1 cellular context compared by ENCODE assay signal in genomic region chr14:63641473-63642228, GRCh38.
TF ChIP-seq lines count a peak whose summit lies in the region.

Gene WDR89 (minus strand): TSS chr14:63641871. CDS start chr14:63599942, 41,929 bp downstream.

TF ChIP-seq in SK-N-SH, 30 proteins besides CTCF, POLR2A, EP300 and RAD21 (continued from another document):
- TF ChIP-seq USF2 (IDR thresholded peaks at IDR 0.05; ENCODE audit: borderline replicate concordance, low read depth, low read length) (no peak), USF1 (IDR thresholded peaks at IDR 0.05; ENCODE audit: borderline replicate concordance, low read depth) (peak; percentile 56; the same call in 1 of the 2 replicates), MXI1 (IDR thresholded peaks at IDR 0.05; ENCODE audit: low read depth, low read length) (peak; percentile 97), ZBTB33 (IDR thresholded peaks at IDR 0.05; ENCODE audit: borderline replicate concordance, low read depth) (peak; percentile 86; the same call in 1 of the 2 replicates), FOXM1 (IDR thresholded peaks at IDR 0.05; ENCODE audit: low read depth) (no peak), FOSL2 (IDR thresholded peaks at IDR 0.05; ENCODE audit: borderline replicate concordance, low read depth) (no peak), MEF2A (IDR thresholded peaks at IDR 0.05; ENCODE audit: borderline replicate concordance, low read depth) (no peak), RFX5 (IDR thresholded peaks at IDR 0.05; ENCODE audit: low read length) (peak; percentile 84)
